In genomic region chr6:168892031-168892430, GRCh38 we compare ENCODE assay signal across 25 cellular contexts.
A peak's percentile ranks its signal among the peaks of the same experiment; 100 is the strongest.
DNase-seq lines count a peak whose midpoint lies in the region; TF ChIP-seq lines count a peak whose summit lies in the region.
"Had no signal": no experiment of that assay in that cellular context is flagged by ENCODE, and none has a peak within 500 bp of the region (broad histone marks: within the 10 kb centered on the region; RNA-seq: fewer than 3 reads in every experiment).

No MANE protein-coding gene starts in this region.

- no peaks in the 10 kb centered on the region for H4K20me1 ChIP-seq in hepatocyte (ENCODE audit: insufficient read depth, poor library complexity, severe bottlenecking)

- H3K79me2 ChIP-seq in hepatocyte = no peaks in the 10 kb centered on the region

- H3K27ac ChIP-seq in hepatocyte = no peak overlapping the region
- no peak overlapping the region for H3K27ac ChIP-seq in transverse colon
- no peak overlapping the region for H3K27ac ChIP-seq in CD8-positive, alpha-beta memory T cell (ENCODE audit: low read depth, low read length)
- H3K27ac ChIP-seq: KMS-11, SK-N-MC had no signal

- no peak overlapping the region for H3K27ac Mint-ChIP-seq in CD8-positive, alpha-beta memory T cell
- H3K27ac Mint-ChIP-seq: CD4-positive, CD25-positive, alpha-beta regulatory T cell; IgD-negative memory B cell had no signal

- no peak for TF ChIP-seq EP300 in transverse colon (IDR thresholded peaks at IDR 0.05; ENCODE audit: low read depth)

- CTCF ChIA-PET in CD8-positive, alpha-beta memory T cell (lab: Charles Lee) = interaction anchor here (2.7 kb wide), 1 partner anchor 11 kb away, joined by 7 read pairs; no protein-coding TSS in a partner anchor

- no peak overlapping the region for H3K4me2 ChIP-seq in hepatocyte
- H3K4me2 ChIP-seq: KMS-11 had no signal

- intact Hi-C loops in transverse colon (cut with DNase I; ENCODE audit: low total_unique reads) = no loop called here

- H3K4me1 ChIP-seq in hepatocyte (ENCODE audit: insufficient read depth) (no peaks in the 10 kb centered on the region), transverse colon (peaks cover 3 to 16% (median 6%) of the 10 kb centered on the region in 4 donors)
- H3K4me1 ChIP-seq in CD8-positive, alpha-beta memory T cell (ENCODE audit: insufficient read depth, low read length) = peaks cover 6% of the 10 kb centered on the region
- H3K4me1 ChIP-seq: HAP-1 had no signal

- WGBS in hepatocyte (ENCODE audit: low lambda C conversion rate, missing lambda C conversion rate) = 76% methylated on average over 5 of the region's 5 CpGs
- WGBS in transverse colon (ENCODE audit: low coverage in 1 of 2), 2 donors = 20% methylated on average over 5 of the region's 5 CpGs; no CpG with 5 or more reads in 1 of the 2 donors

- DNase-seq in activated effector memory CD4-positive, alpha-beta T cell treated with anti-CD3 and anti-CD28 coated beads, Interleukin-2, amount 50 U/mL, for 16 hours = peak; percentile 31
- DNase-seq in activated effector memory CD4-positive, alpha-beta T cell treated with Interleukin-2 at 50 U/mL for 16 hours = no peak
- DNase-seq in LNCaP clone FGC (ENCODE audit: low read depth) = no peak
- peak; percentile 55 for DNase-seq in hepatocyte (ENCODE audit: low spot score)
- DNase-seq in transverse colon = no peak
- no peak for DNase-seq in NCI-H128 (lab: John Stamatoyannopoulos, UW; ENCODE audit: unreplicated experiment)
- no peak for DNase-seq in NCI-H2227 treated with DMSO at 0.1 percent for 48 hours (lab: John Stamatoyannopoulos, UW)
- no peak for DNase-seq in CD8-positive, alpha-beta memory T cell
- DNase-seq: 8988T; ACHN; CD4-positive, CD25-positive, alpha-beta regulatory T cell; NCI-H1048; NCI-H1417 treated with DMSO at 0.1 percent for 48 hours; NCI-H1694 treated with DMSO at 0.1 percent for 48 hours; NCI-H2081; NCI-H226; NCI-H510A; NCI-H69; SIG-M5; SW 1271 had no signal

- TF ChIP-seq CTCF in LNCaP clone FGC (IDR thresholded peaks at IDR 0.05; ENCODE audit: control insufficient read depth, extremely low read depth, insufficient read depth) = peak; percentile 12; the same call in 1 of the 2 replicates
- TF ChIP-seq CTCF in hepatocyte (IDR thresholded peaks at IDR 0.05; ENCODE audit: poor library complexity) = peak; percentile 22
- TF ChIP-seq CTCF in transverse colon (IDR thresholded peaks at IDR 0.05) = peak in 3 of 5 experiments; percentile 14 to 23 (median 22)

- H3K9me3 Mint-ChIP-seq in CD8-positive, alpha-beta memory T cell = peaks cover 0 to 2% (median 0%) of the 10 kb centered on the region in 5 donors

- no peaks in the 10 kb centered on the region for H3K36me3 ChIP-seq in hepatocyte (replicated peaks; ENCODE audit: insufficient read depth, low read depth)
- H3K36me3 ChIP-seq in transverse colon = no peaks in the 10 kb centered on the region
- no peaks in the 10 kb centered on the region for H3K36me3 ChIP-seq in CD8-positive, alpha-beta memory T cell (ENCODE audit: insufficient read depth, low read length)
- H3K36me3 ChIP-seq: HAP-1 had no signal

- in situ Hi-C loops in transverse colon (cut with MboI; ENCODE audit: low pct_ligation_motif_present in 1 of 4, low pct_unique_long_range_greater_than_20kb in 1 of 4, low sequenced_read_pairs in 3 of 4) = loop anchor here in 2 of 4 donors (10.0 to 25.0 kb wide), 3 partner anchors 530 to 1633 kb away; no protein-coding TSS in a partner anchor

- no peak for TF ChIP-seq POLR2A in transverse colon (IDR thresholded peaks at IDR 0.05)

- no peak overlapping the region for H3K4me3 Mint-ChIP-seq in CD8-positive, alpha-beta memory T cell
- H3K4me3 Mint-ChIP-seq: CD4-positive, CD25-positive, alpha-beta regulatory T cell; IgD-negative memory B cell had no signal

- no peak overlapping the region for H2AFZ ChIP-seq in hepatocyte

- no peaks in the 10 kb centered on the region for H3K36me3 Mint-ChIP-seq in CD8-positive, alpha-beta memory T cell
- H3K36me3 Mint-ChIP-seq: CD4-positive, CD25-positive, alpha-beta regulatory T cell had no signal

- H3K27me3 ChIP-seq in hepatocyte (no peaks in the 10 kb centered on the region), transverse colon (no peaks in the 10 kb centered on the region)
- H3K27me3 ChIP-seq in CD8-positive, alpha-beta memory T cell (ENCODE audit: insufficient read depth, low read length, poor library complexity, severe bottlenecking) = no peaks in the 10 kb centered on the region

- no peaks in the 10 kb centered on the region for H3K9me2 ChIP-seq in hepatocyte (replicated peaks; ENCODE audit: insufficient read depth)

- H3K4me3 ChIP-seq in LNCaP clone FGC (ENCODE audit: low read depth, low read length) (no peak overlapping the region), hepatocyte (no peak overlapping the region), transverse colon (no peak overlapping the region)
- H3K4me3 ChIP-seq in CD8-positive, alpha-beta memory T cell (ENCODE audit: low read length) = no peak overlapping the region
- H3K4me3 ChIP-seq: GM12878, HAP-1, SK-N-MC had no signal

- H3K9me3 ChIP-seq in hepatocyte (ENCODE audit: low read depth) (no peaks in the 10 kb centered on the region), transverse colon (no peaks in the 10 kb centered on the region)
- H3K9me3 ChIP-seq in CD8-positive, alpha-beta memory T cell (ENCODE audit: low read length) = no peaks in the 10 kb centered on the region
- H3K9me3 ChIP-seq: HAP-1 had no signal

- H3K4me1 Mint-ChIP-seq in CD8-positive, alpha-beta memory T cell = peaks cover 14 to 26% (median 16%) of the 10 kb centered on the region in 3 donors

- H3K27me3 Mint-ChIP-seq in CD8-positive, alpha-beta memory T cell = peaks cover 0 to 1% of the 10 kb centered on the region in 2 donors
- H3K27me3 Mint-ChIP-seq: CD4-positive, CD25-positive, alpha-beta regulatory T cell had no signal

- POLR2A ChIA-PET in CD8-positive, alpha-beta memory T cell (lab: Charles Lee) = no interaction called here

Comparison
In these comparisons a context has a peak if more than half of its experiments do, and no peak if none do; other contexts are left out.
1. DNase-seq: peak in activated effector memory CD4-positive, alpha-beta T cell treated with anti-CD3 and anti-CD28 coated beads, Interleukin-2, amount 50 U/mL, for 16 hours (single experiment) and hepatocyte (single experiment); none in activated effector memory CD4-positive, alpha-beta T cell treated with Interleukin-2 at 50 U/mL for 16 hours (single experiment), LNCaP clone FGC (single experiment), transverse colon (single experiment), NCI-H128 (single experiment), NCI-H2227 treated with DMSO at 0.1 percent for 48 hours (single experiment) and CD8-positive, alpha-beta memory T cell (0 of 5).
2. Peak in every context shown above with its lines, with median percentiles within 50 percentile points of each other: CTCF ChIP-seq.